In the genomic region with DNA sequence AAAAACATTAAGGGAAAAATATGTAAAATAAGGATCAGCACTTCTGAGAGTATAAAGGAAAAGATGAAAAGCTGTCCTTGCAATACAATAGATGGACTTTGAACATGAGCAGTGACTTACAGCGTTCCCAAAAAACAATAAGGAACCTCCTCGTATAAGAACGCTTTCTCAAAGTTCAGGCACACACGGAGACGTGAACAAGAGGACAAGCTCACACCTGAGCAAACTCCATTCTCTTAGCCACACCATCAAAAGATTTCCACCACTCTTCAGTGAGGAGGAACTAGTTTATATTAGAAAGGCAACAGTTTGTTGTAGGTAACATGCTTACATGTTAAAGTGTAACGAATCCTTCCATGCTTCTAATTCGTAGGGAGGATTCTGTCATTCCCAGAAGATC, we compare ENCODE assay signal across 1 cellular context.
A peak's percentile ranks its signal among the peaks of the same experiment; 100 is the strongest.
TF ChIP-seq lines count a peak whose summit lies in the region.

No MANE protein-coding gene starts in this region.

TF ChIP-seq in K562, 482 proteins besides CTCF, POLR2A, EP300 and RAD21 (continued from another document):
- TF ChIP-seq, protein P1, sequence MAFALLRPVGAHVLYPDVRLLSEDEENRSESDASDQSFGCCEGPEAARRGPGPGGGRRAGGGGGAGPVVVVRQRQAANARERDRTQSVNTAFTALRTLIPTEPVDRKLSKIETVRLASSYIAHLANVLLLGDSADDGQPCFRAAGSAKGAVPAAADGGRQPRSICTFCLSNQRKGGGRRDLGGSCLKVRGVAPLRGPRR (CRISPR knock-in tag; IDR thresholded peaks at IDR 0.05) = no peak
- 0 out of 2 replicates have a peak, but pooled peaks have one; percentile 13 for TF ChIP-seq ZNF316 (IDR thresholded peaks at IDR 0.05)
